Comparison of ENCODE assay signal across 8 cellular contexts in the genomic region with DNA sequence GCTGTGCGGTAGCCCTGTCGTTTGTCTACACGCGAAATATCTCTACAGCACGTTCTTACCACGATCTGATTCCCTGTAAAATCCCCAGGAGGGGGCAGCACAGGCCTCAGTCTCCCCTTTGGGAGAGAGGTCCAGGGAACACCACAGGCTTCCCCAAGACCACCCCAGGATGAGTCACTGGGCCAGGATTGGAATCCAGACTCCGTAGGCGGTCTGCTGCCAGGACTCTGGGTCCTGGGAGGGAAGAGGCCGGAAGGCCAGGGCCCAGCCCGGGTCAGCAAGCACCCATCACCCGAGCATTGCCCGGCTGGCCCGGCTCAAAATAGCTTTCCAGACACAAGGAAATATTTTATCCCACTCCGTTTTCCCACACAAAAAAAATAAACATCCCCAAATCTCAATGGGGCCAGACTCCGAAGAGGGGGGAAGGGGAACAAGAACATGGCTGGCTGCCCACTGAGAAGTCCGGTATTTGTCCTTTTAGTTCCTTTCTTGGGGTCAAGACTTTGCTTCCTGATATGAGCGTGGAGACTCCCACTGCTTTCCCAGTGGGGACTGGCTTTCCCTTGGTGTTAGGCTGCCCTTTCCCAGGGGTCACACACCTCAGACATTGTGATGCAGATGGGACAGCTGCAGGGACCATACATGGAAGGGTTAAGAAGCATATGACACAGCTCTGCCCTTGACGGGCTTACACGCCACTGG.
DNase-seq lines count a peak whose midpoint lies in the region; ATAC-seq and TF ChIP-seq lines count a peak whose summit lies in the region.

No MANE protein-coding gene starts in this region.

- H3K56ac ChIP-seq in mesendoderm (ENCODE audit: low read length), result peak overlapping the region; percentile 67

- no peak overlapping the region for H3K9ac ChIP-seq in mesendoderm (ENCODE audit: low read length)

- H3K23ac ChIP-seq in mesendoderm (ENCODE audit: low read length), result no peak overlapping the region

- TF ChIP-seq CTCF in esophagus muscularis mucosa (IDR thresholded peaks at IDR 0.05) (peak; percentile 10 to 16 (median 15)), upper lobe of left lung (IDR thresholded peaks at IDR 0.05) (peak in 3 of 6 experiments; percentile 7 to 28 (median 26))

- WGBS in esophagus muscularis mucosa, result 56% methylated on average over 19 of the region's 19 CpGs
- no CpG with 5 or more reads among the region's 19 CpGs for WGBS in mesendoderm (ENCODE audit: extremely low coverage, insufficient coverage, low lambda C conversion rate)
- WGBS in upper lobe of left lung, 2 donors, result 40 to 62% methylated on average over 13 to 19 of the region's 19 CpGs

- intact Hi-C loops in esophagus muscularis mucosa (cut with DNase I), result no loop called here

- H3K4me1 ChIP-seq in esophagus muscularis mucosa (peaks cover 27 to 35% (median 31%) of the 10 kb centered on the region in 4 donors), mesendoderm (ENCODE audit: control insufficient read depth, low read depth, low read length) (peaks cover 5% of the 10 kb centered on the region), upper lobe of left lung (peaks cover 27 to 36% (median 31%) of the 10 kb centered on the region in 4 donors)

- DNase-seq in NCI-H82 (lab: John Stamatoyannopoulos, UW) (peak; percentile 6), NCI-H82 treated with DMSO at 0.1 percent for 48 hours (lab: John Stamatoyannopoulos, UW; ENCODE audit: unreplicated experiment) (no peak), esophagus muscularis mucosa (ENCODE audit: extremely low spot score) (peak; percentile 37), mesendoderm (peak; percentile 61), upper lobe of left lung (peak; percentile 33 to 57), 8988T (no peak), NCI-H774 (lab: John Stamatoyannopoulos, UW) (no peak)

- TF ChIP-seq EP300 in esophagus muscularis mucosa (IDR thresholded peaks at IDR 0.05) (no peak), upper lobe of left lung (IDR thresholded peaks at IDR 0.05) (peak in 2 of 4 donors; percentile 11)

- no peak overlapping the region for H2BK5ac ChIP-seq in mesendoderm (ENCODE audit: low read length)

- no peak overlapping the region for H3K4me2 ChIP-seq in mesendoderm (ENCODE audit: low read length)

- H3K9me3 ChIP-seq in esophagus muscularis mucosa (no peaks in the 10 kb centered on the region), upper lobe of left lung (no peaks in the 10 kb centered on the region)

- no peak overlapping the region for H2AK5ac ChIP-seq in mesendoderm (ENCODE audit: low read length)

- TF ChIP-seq POLR2A in esophagus muscularis mucosa (IDR thresholded peaks at IDR 0.05; ENCODE audit: low read depth) (no peak), upper lobe of left lung (IDR thresholded peaks at IDR 0.05) (no peak)

- H3K4me3 ChIP-seq in esophagus muscularis mucosa (no peak overlapping the region), mesendoderm (ENCODE audit: low read length) (no peak overlapping the region), upper lobe of left lung (no peak overlapping the region)

- H3K27ac ChIP-seq in esophagus muscularis mucosa (replicated peaks in 1 of 4) (peak overlapping the region; percentile 49 to 79 (median 66)), mesendoderm (ENCODE audit: low read depth, low read length) (no peak overlapping the region), upper lobe of left lung (peak overlapping the region; percentile 86 to 88 (median 88))

- no peak overlapping the region for H2BK15ac ChIP-seq in mesendoderm (replicated peaks; ENCODE audit: low read depth)

- H3K36me3 ChIP-seq in esophagus muscularis mucosa (no peaks in the 10 kb centered on the region), mesendoderm (ENCODE audit: control insufficient read depth, insufficient read depth, low read length) (no peaks in the 10 kb centered on the region), upper lobe of left lung (no peaks in the 10 kb centered on the region)

- H3K4ac ChIP-seq in mesendoderm (ENCODE audit: low read depth, low read length), result no peak overlapping the region

- H4K8ac ChIP-seq in mesendoderm (ENCODE audit: low read depth, low read length), result no peak overlapping the region

- H3K18ac ChIP-seq in mesendoderm (ENCODE audit: low read length), result no peak overlapping the region

- ATAC-seq in upper lobe of left lung (ENCODE audit: low FRiP score in 2 of 2), result peak; percentile 62 to 67
- ATAC-seq in HG02981 (IDR thresholded peaks at IDR 0.05; ENCODE audit: unreplicated experiment), result no peak

- no peaks in the 10 kb centered on the region for H3K79me1 ChIP-seq in mesendoderm (ENCODE audit: low read length)

- H3K79me2 ChIP-seq in mesendoderm (ENCODE audit: control insufficient read depth, insufficient read depth, low read length), result no peaks in the 10 kb centered on the region

- no peak overlapping the region for H4K5ac ChIP-seq in mesendoderm (ENCODE audit: low read length)

- no peaks in the 10 kb centered on the region for H3K27me3 ChIP-seq in esophagus muscularis mucosa
- no peaks in the 10 kb centered on the region for H3K27me3 ChIP-seq in mesendoderm (ENCODE audit: insufficient read depth, low read length, poor library complexity)
- no peaks in the 10 kb centered on the region for H3K27me3 ChIP-seq in upper lobe of left lung

- peak overlapping the region; percentile 4 for H2BK120ac ChIP-seq in mesendoderm (ENCODE audit: low read depth, low read length)

Comparison
In these comparisons a context has a peak if more than half of its experiments do, and no peak if none do; other contexts are left out.
1. DNase-seq: peak in NCI-H82 (single experiment), esophagus muscularis mucosa (single experiment), mesendoderm (single experiment) and upper lobe of left lung (2 of 2); none in NCI-H82 treated with DMSO at 0.1 percent for 48 hours (single experiment), 8988T (single experiment) and NCI-H774 (single experiment).